1 cellular context compared by ENCODE assay signal in genomic region chr20:57130160-57130772, GRCh38.
TF ChIP-seq lines count a peak whose summit lies in the region.

No MANE protein-coding gene starts in this region.

TF ChIP-seq in HepG2, 621 proteins besides CTCF, POLR2A, EP300 and RAD21 (continued from another document and continues in another):
- TF ChIP-seq ZNF276 (CRISPR knock-in tag; IDR thresholded peaks at IDR 0.05; ENCODE audit: low read depth) (0 out of 2 replicates have a peak, but pooled peaks have one; percentile 38), ZNF639 (CRISPR knock-in tag; conservative IDR thresholded peaks at IDR 0.05) (no peak), ZNF362 (CRISPR knock-in tag; IDR thresholded peaks at IDR 0.05; ENCODE audit: borderline replicate concordance) (no peak), ISL2 (CRISPR knock-in tag; IDR thresholded peaks at IDR 0.05) (peak; percentile 38; the same call in 1 of the 2 replicates), PLSCR1 (CRISPR knock-in tag; IDR thresholded peaks at IDR 0.05; ENCODE audit: borderline replicate concordance) (no peak), ZNF704 (CRISPR knock-in tag; IDR thresholded peaks at IDR 0.05; ENCODE audit: borderline replicate concordance) (no peak), ZNF17 (CRISPR knock-in tag; IDR thresholded peaks at IDR 0.05) (no peak), ZNF83 (CRISPR knock-in tag; IDR thresholded peaks at IDR 0.05; ENCODE audit: borderline replicate concordance) (no peak), ARID2 (CRISPR knock-in tag; IDR thresholded peaks at IDR 0.05; ENCODE audit: borderline replicate concordance) (no peak), ELF3 (CRISPR knock-in tag; IDR thresholded peaks at IDR 0.05) (peak; percentile 68), LRRFIP1 (CRISPR knock-in tag; conservative IDR thresholded peaks at IDR 0.05) (no peak), NONO (IDR thresholded peaks at IDR 0.05) (no peak), NONO (CRISPR knock-in tag; conservative IDR thresholded peaks at IDR 0.05) (peak; percentile 91), ZNF142 (CRISPR knock-in tag; IDR thresholded peaks at IDR 0.05) (no peak), GLI4 (CRISPR knock-in tag; IDR thresholded peaks at IDR 0.05; ENCODE audit: borderline replicate concordance) (peak; percentile 89; the same call in 1 of the 2 replicates), SRY (CRISPR knock-in tag; IDR thresholded peaks at IDR 0.05) (no peak), NR2F1 (CRISPR knock-in tag; IDR thresholded peaks at IDR 0.05) (peak in 1 of 2 experiments; percentile 30; a peak in 1 of 4 replicates), POLR2AphosphoS5 (IDR thresholded peaks at IDR 0.05; ENCODE audit: low read depth, low read length) (no peak), HOXD1 (CRISPR knock-in tag; IDR thresholded peaks at IDR 0.05) (no peak), ZNF558 (CRISPR knock-in tag; IDR thresholded peaks at IDR 0.05; ENCODE audit: borderline replicate concordance) (peak; percentile 78; the same call in 1 of the 2 replicates), TBL1XR1 (IDR thresholded peaks at IDR 0.05; ENCODE audit: borderline replicate concordance, low read length, partially characterized antibody) (no peak)
- TF ChIP-seq, protein P1, sequence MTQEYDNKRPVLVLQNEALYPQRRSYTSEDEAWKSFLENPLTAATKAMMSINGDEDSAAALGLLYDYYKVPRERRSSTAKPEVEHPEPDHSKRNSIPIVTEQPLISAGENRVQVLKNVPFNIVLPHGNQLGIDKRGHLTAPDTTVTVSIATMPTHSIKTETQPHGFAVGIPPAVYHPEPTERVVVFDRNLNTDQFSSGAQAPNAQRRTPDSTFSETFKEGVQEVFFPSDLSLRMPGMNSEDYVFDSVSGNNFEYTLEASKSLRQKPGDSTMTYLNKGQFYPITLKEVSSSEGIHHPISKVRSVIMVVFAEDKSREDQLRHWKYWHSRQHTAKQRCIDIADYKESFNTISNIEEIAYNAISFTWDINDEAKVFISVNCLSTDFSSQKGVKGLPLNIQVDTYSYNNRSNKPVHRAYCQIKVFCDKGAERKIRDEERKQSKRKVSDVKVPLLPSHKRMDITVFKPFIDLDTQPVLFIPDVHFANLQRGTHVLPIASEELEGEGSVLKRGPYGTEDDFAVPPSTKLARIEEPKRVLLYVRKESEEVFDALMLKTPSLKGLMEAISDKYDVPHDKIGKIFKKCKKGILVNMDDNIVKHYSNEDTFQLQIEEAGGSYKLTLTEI (CRISPR knock-in tag; conservative IDR thresholded peaks at IDR 0.05) = no peak
- TF ChIP-seq, protein P2, sequence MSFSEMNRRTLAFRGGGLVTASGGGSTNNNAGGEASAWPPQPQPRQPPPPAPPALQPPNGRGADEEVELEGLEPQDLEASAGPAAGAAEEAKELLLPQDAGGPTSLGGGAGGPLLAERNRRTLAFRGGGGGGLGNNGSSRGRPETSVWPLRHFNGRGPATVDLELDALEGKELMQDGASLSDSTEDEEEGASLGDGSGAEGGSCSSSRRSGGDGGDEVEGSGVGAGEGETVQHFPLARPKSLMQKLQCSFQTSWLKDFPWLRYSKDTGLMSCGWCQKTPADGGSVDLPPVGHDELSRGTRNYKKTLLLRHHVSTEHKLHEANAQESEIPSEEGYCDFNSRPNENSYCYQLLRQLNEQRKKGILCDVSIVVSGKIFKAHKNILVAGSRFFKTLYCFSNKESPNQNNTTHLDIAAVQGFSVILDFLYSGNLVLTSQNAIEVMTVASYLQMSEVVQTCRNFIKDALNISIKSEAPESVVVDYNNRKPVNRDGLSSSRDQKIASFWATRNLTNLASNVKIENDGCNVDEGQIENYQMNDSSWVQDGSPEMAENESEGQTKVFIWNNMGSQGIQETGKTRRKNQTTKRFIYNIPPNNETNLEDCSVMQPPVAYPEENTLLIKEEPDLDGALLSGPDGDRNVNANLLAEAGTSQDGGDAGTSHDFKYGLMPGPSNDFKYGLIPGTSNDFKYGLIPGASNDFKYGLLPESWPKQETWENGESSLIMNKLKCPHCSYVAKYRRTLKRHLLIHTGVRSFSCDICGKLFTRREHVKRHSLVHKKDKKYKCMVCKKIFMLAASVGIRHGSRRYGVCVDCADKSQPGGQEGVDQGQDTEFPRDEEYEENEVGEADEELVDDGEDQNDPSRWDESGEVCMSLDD (CRISPR knock-in tag; IDR thresholded peaks at IDR 0.05; ENCODE audit: borderline replicate concordance) = no peak; the same call in none of the 2 replicates
- TF ChIP-seq, protein P3, sequence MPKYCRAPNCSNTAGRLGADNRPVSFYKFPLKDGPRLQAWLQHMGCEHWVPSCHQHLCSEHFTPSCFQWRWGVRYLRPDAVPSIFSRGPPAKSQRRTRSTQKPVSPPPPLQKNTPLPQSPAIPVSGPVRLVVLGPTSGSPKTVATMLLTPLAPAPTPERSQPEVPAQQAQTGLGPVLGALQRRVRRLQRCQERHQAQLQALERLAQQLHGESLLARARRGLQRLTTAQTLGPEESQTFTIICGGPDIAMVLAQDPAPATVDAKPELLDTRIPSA (CRISPR knock-in tag; IDR thresholded peaks at IDR 0.05; ENCODE audit: borderline replicate concordance) = no peak
- TF ChIP-seq, protein P4, sequence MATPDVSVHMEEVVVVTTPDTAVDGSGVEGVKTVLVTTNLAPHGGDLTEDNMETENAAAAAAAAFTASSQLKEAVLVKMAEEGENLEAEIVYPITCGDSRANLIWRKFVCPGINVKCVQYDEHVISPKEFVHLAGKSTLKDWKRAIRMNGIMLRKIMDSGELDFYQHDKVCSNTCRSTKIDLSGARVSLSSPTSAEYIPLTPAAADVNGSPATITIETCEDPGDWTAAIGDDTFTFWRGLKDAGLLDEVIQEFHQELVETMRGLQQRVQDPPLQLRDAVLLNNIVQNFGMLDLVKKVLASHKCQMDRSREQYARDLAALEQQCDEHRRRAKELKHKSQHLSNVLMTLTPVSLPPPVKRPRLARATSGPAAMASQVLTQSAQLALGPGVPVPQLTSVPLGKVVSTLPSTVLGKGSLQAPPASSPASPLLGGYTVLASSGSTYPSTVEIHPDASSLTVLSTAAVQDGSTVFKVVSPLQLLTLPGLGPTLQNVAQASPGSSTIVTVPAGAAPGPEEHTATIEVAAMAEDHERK (CRISPR knock-in tag; IDR thresholded peaks at IDR 0.05; ENCODE audit: low read depth) = no peak
- TF ChIP-seq, protein P5, sequence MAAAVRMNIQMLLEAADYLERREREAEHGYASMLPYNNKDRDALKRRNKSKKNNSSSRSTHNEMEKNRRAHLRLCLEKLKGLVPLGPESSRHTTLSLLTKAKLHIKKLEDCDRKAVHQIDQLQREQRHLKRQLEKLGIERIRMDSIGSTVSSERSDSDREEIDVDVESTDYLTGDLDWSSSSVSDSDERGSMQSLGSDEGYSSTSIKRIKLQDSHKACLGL (CRISPR knock-in tag; IDR thresholded peaks at IDR 0.05) = peak; percentile 25; the same call in 1 of the 2 replicates
- TF ChIP-seq, protein P6, sequence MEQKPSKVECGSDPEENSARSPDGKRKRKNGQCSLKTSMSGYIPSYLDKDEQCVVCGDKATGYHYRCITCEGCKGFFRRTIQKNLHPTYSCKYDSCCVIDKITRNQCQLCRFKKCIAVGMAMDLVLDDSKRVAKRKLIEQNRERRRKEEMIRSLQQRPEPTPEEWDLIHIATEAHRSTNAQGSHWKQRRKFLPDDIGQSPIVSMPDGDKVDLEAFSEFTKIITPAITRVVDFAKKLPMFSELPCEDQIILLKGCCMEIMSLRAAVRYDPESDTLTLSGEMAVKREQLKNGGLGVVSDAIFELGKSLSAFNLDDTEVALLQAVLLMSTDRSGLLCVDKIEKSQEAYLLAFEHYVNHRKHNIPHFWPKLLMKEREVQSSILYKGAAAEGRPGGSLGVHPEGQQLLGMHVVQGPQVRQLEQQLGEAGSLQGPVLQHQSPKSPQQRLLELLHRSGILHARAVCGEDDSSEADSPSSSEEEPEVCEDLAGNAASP (CRISPR knock-in tag; IDR thresholded peaks at IDR 0.05; ENCODE audit: borderline replicate concordance) = peak; percentile 72; the same call in 1 of the 2 replicates
